Comparison of ENCODE assay signal across 8 cellular contexts in genomic region chr6:167141667-167142432, GRCh38. TPM values are rescaled to one million over a fixed set of nuclear protein-coding genes. Genes with fewer than 3 reads are reported as not detected.
DNase-seq lines count a peak whose midpoint lies in the region; ATAC-seq and TF ChIP-seq lines count a peak whose summit lies in the region.

No MANE protein-coding gene starts in this region.

- peak; percentile 65 for TF ChIP-seq CTCF in PC-3 (conservative IDR thresholded peaks at IDR 0.05; ENCODE audit: low read depth, low read length)

- peak; percentile 78 for ATAC-seq in GM18867 (IDR thresholded peaks at IDR 0.05; ENCODE audit: unreplicated experiment)
- peak; percentile 86 for ATAC-seq in HG03342 (IDR thresholded peaks at IDR 0.05; ENCODE audit: unreplicated experiment)
- ATAC-seq in PC-3, result peak; percentile 81

- no peaks in the 10 kb centered on the region for H4K20me1 ChIP-seq in PC-3 (ENCODE audit: low read length)

- DNase-seq in AG20443 (ENCODE audit: low spot score) (peak; percentile 38), PC-3 (peak; percentile 41), hypothalamus (lab: John Stamatoyannopoulos, UW) (peak in 27 of 51 donors; percentile 3 to 49 (median 20)), DMS114 treated with DMSO at 0.1 percent for 48 hours (lab: John Stamatoyannopoulos, UW; ENCODE audit: unreplicated experiment) (no peak)
- peak; percentile 57 for DNase-seq in activated naive CD4-positive, alpha-beta T cell treated with anti-CD3 and anti-CD28 coated beads, Interleukin-2, amount 10 ng/mL, durations not matched to agents 7 days and 5 days
- peak; percentile 40 for DNase-seq in stimulated activated CD4-positive, alpha-beta T cell treated with anti-CD3 and anti-CD28 coated beads, Interleukin-15, amount 100 ng/mL, for 1 hour (ENCODE audit: low read depth in 1 of 2, low spot score in 1 of 2)

- H3K4me1 ChIP-seq in PC-3 (ENCODE audit: insufficient read depth, low read length), result no peaks in the 10 kb centered on the region

- no peak overlapping the region for H3K9ac ChIP-seq in PC-3 (ENCODE audit: low read length)

- no peak overlapping the region for H3K4me2 ChIP-seq in PC-3 (ENCODE audit: low read length)

- H3K4me1 Mint-ChIP-seq in activated naive CD4-positive, alpha-beta T cell treated with anti-CD3 and anti-CD28 coated beads, Interleukin-2, amount 10 ng/mL, durations not matched to agents 7 days and 5 days, result peaks cover 3% of the 10 kb centered on the region

- no peaks in the 10 kb centered on the region for H3F3A ChIP-seq in PC-3 (ENCODE audit: low read length, unreplicated experiment)

- peaks cover 32% of the 10 kb centered on the region for H3K27me3 Mint-ChIP-seq in activated naive CD4-positive, alpha-beta T cell treated with anti-CD3 and anti-CD28 coated beads, Interleukin-2, amount 10 ng/mL, durations not matched to agents 7 days and 5 days

- H2AFZ ChIP-seq in PC-3 (ENCODE audit: low read length), result no peak overlapping the region

- no peaks in the 10 kb centered on the region for H3K36me3 ChIP-seq in PC-3 (ENCODE audit: low read depth, low read length)

- no peaks in the 10 kb centered on the region for H3K36me3 Mint-ChIP-seq in activated naive CD4-positive, alpha-beta T cell treated with anti-CD3 and anti-CD28 coated beads, Interleukin-2, amount 10 ng/mL, durations not matched to agents 7 days and 5 days

- H3K79me2 ChIP-seq in PC-3 (ENCODE audit: low read length), result no peaks in the 10 kb centered on the region

- no TSS peak for BruUV-seq in PC-3 (replicated peaks; lab: Mats Ljungman, UMichigan)

- no peaks in the 10 kb centered on the region for H3K9me3 Mint-ChIP-seq in activated naive CD4-positive, alpha-beta T cell treated with anti-CD3 and anti-CD28 coated beads, Interleukin-2, amount 10 ng/mL, durations not matched to agents 7 days and 5 days

- no peak overlapping the region for H3K27ac ChIP-seq in PC-3 (ENCODE audit: low read length)

- H3K27ac Mint-ChIP-seq in activated naive CD4-positive, alpha-beta T cell treated with anti-CD3 and anti-CD28 coated beads, Interleukin-2, amount 10 ng/mL, durations not matched to agents 7 days and 5 days, result no peak overlapping the region

- H3K9me2 ChIP-seq in PC-3 (replicated peaks; ENCODE audit: low read length), result no peaks in the 10 kb centered on the region

- CTCF ChIA-PET in PC-3 (lab: Charles Lee), result interaction anchor here (0.5 to 0.6 kb wide), 2 partner anchors 190 to 367 kb away, joined by 3 read pairs; no protein-coding TSS in a partner anchor
- CTCF ChIA-PET in activated naive CD4-positive, alpha-beta T cell treated with anti-CD3 and anti-CD28 coated beads, Interleukin-2, amount 10 ng/mL, durations not matched to agents 7 days and 5 days (lab: Charles Lee), result interaction anchor here (0.7 to 4.4 kb wide), 14 partner anchors 9 to 367 kb away, joined by 3 to 41 read pairs (median 4); partner anchors contain the start of gene CEP43

- intact Hi-C loops in PC-3 (cut with micrococcal nuclease), result loop anchor here (1.0 to 5.0 kb wide), 2 partner anchors 145 to 355 kb away; no protein-coding TSS in a partner anchor

- no peak overlapping the region for H3K4me3 Mint-ChIP-seq in activated naive CD4-positive, alpha-beta T cell treated with anti-CD3 and anti-CD28 coated beads, Interleukin-2, amount 10 ng/mL, durations not matched to agents 7 days and 5 days

- peaks cover 37% of the 10 kb centered on the region for H3K27me3 ChIP-seq in PC-3 (ENCODE audit: low read length)

- no peak overlapping the region for H3K4me3 ChIP-seq in PC-3 (ENCODE audit: low read length)

- H3K9me3 ChIP-seq in PC-3 (ENCODE audit: low read length), result no peaks in the 10 kb centered on the region

- POLR2A ChIA-PET in PC-3 (lab: Charles Lee; ENCODE audit: unreplicated experiment), result no interaction called here

RNA-seq across cellular contexts. Expression of gene GPR31, which starts 15.9 kb away (rescaled TPM):
- total RNA-seq in PC-3 (2014; rRNA removed), result not detected in 2 replicates

RNA-seq across cellular contexts. Expression of gene CCR6, which starts 19.0 kb away (rescaled TPM):
- total RNA-seq in PC-3 (2014; rRNA removed), result not detected in 2 replicates
